8 cellular contexts compared by ENCODE assay signal in the genomic region with DNA sequence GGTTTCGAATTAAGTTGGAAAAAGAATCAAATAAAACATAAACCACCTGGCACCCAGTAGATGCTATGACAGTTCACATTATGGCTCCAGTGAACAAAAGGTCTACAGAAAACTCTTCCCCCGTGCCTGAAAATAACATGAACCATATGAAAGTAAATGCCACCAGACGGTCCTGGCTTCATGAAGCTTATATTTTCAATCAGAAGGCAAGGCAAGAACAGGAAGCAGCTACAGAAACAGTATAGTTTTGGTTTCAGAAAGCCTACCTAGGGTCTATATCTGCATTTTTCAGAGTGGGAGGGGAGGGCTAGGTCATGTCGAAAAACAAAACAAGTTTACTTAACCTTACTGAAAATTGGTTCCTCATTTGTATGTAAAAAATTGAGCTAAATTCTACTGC. TPM values are rescaled to one million over a fixed set of nuclear protein-coding genes. Genes with fewer than 3 reads are reported as not detected.
A peak's percentile ranks its signal among the peaks of the same experiment; 100 is the strongest.
DNase-seq lines count a peak whose midpoint lies in the region; ATAC-seq and TF ChIP-seq lines count a peak whose summit lies in the region.

No MANE protein-coding gene starts in this region.

- peak overlapping the region; percentile 97 for H3K27ac Mint-ChIP-seq in activated naive CD8-positive, alpha-beta T cell treated with anti-CD3 and anti-CD28 coated beads for 36 hours

- intact Hi-C loops in posterior cingulate gyrus (cut with DNase I) (no loop called here), sciatic nerve (cut with DNase I) (no loop called here)

- H3K4me3 Mint-ChIP-seq in activated naive CD8-positive, alpha-beta T cell treated with anti-CD3 and anti-CD28 coated beads for 36 hours = peak overlapping the region; percentile 29

- peaks cover 8% of the 10 kb centered on the region for H3K9me3 Mint-ChIP-seq in activated naive CD8-positive, alpha-beta T cell treated with anti-CD3 and anti-CD28 coated beads for 36 hours

- ATAC-seq in GM18502 (IDR thresholded peaks at IDR 0.05; ENCODE audit: poor library complexity, unreplicated experiment) = peak; percentile 77
- ATAC-seq in HG03196 (IDR thresholded peaks at IDR 0.05; ENCODE audit: unreplicated experiment) = peak; percentile 75
- no peak for ATAC-seq in sciatic nerve

- H3K27me3 Mint-ChIP-seq in activated naive CD8-positive, alpha-beta T cell treated with anti-CD3 and anti-CD28 coated beads for 36 hours = no peaks in the 10 kb centered on the region

- H3K4me1 Mint-ChIP-seq in activated naive CD8-positive, alpha-beta T cell treated with anti-CD3 and anti-CD28 coated beads for 36 hours = peaks cover 66% of the 10 kb centered on the region

- H3K36me3 Mint-ChIP-seq in activated naive CD8-positive, alpha-beta T cell treated with anti-CD3 and anti-CD28 coated beads for 36 hours = peaks cover 38% of the 10 kb centered on the region

- DNase-seq in GM20000 (ENCODE audit: low spot score) (peak; percentile 62), pons (ENCODE audit: low spot score) (no peak), posterior cingulate gyrus (no peak), NCI-H774 (lab: John Stamatoyannopoulos, UW) (no peak), sciatic nerve (ENCODE audit: low spot score) (no peak)
- DNase-seq in activated naive CD8-positive, alpha-beta T cell treated with anti-CD3 and anti-CD28 coated beads for 36 hours = no peak

- no peak for TF ChIP-seq CTCF in GM20000 (IDR thresholded peaks at IDR 0.05; ENCODE audit: extremely low read depth, missing control alignments)

RNA-seq across cellular contexts. Expression of a gene that starts 9.8 kb away (rescaled TPM):
- total RNA-seq in activated naive CD8-positive, alpha-beta T cell treated with anti-CD3 and anti-CD28 coated beads for 36 hours = 10 to 100 TPM; 23.1 to 23.4 TPM
- total RNA-seq in sciatic nerve = 57.1 TPM
